Comparison of ENCODE assay signal across 11 cellular contexts in genomic region chr12:915090-915489, GRCh38. TPM values are rescaled to one million over a fixed set of nuclear protein-coding genes. Genes with fewer than 3 reads are reported as not detected.
DNase-seq lines count a peak whose midpoint lies in the region; ATAC-seq, FAIRE-seq and TF ChIP-seq lines count a peak whose summit lies in the region.
"Had no signal": no experiment of that assay in that cellular context is flagged by ENCODE, and none has a peak within 500 bp of the region (broad histone marks: within the 10 kb centered on the region; RNA-seq: fewer than 3 reads in every experiment).

No MANE protein-coding gene starts in this region.

- no peak overlapping the region for H3K4me3 Mint-ChIP-seq in activated T-cell treated with anti-CD3 and anti-CD28 coated beads, Interleukin-2, amount 50 U/mL, for 24 hours
- no peak overlapping the region for H3K4me3 Mint-ChIP-seq in activated T-cell treated with anti-CD3 and anti-CD28 coated beads, Interleukin-2, amount 50 U/mL, for 4 hours
- H3K4me3 Mint-ChIP-seq in astrocyte (ENCODE audit: unreplicated experiment): no peak overlapping the region
- H3K4me3 Mint-ChIP-seq in osteocyte (ENCODE audit: unreplicated experiment): no peak overlapping the region

- H3K9me3 ChIP-seq in MM.1S (replicated peaks; ENCODE audit: insufficient read depth, low read length): no peaks in the 10 kb centered on the region
- no peaks in the 10 kb centered on the region for H3K9me3 ChIP-seq in astrocyte (ENCODE audit: insufficient read depth, low read depth, low read length)
- H3K9me3 ChIP-seq: Peyer's patch had no signal

- H3K27me3 ChIP-seq in MM.1S (replicated peaks; ENCODE audit: insufficient read depth, low read length): no peaks in the 10 kb centered on the region
- H3K27me3 ChIP-seq in astrocyte (ENCODE audit: insufficient read depth, low read length): no peaks in the 10 kb centered on the region
- H3K27me3 ChIP-seq: Peyer's patch had no signal

- H3K4me3 ChIP-seq in MM.1S (ENCODE audit: low read length) (no peak overlapping the region), astrocyte (ENCODE audit: insufficient read depth, low read depth, low read length) (no peak overlapping the region)
- H3K4me3 ChIP-seq: Peyer's patch had no signal

- H3K9me3 Mint-ChIP-seq in activated T-cell treated with anti-CD3 and anti-CD28 coated beads, Interleukin-2, amount 50 U/mL, for 24 hours: no peaks in the 10 kb centered on the region
- no peaks in the 10 kb centered on the region for H3K9me3 Mint-ChIP-seq in activated T-cell treated with anti-CD3 and anti-CD28 coated beads, Interleukin-2, amount 50 U/mL, for 4 hours
- H3K9me3 Mint-ChIP-seq in astrocyte (ENCODE audit: unreplicated experiment): peaks cover 2% of the 10 kb centered on the region
- H3K9me3 Mint-ChIP-seq in osteocyte (ENCODE audit: unreplicated experiment): no peaks in the 10 kb centered on the region

- H3K27ac ChIP-seq in MM.1S (ENCODE audit: low read length) (no peak overlapping the region), astrocyte (ENCODE audit: low read depth, low read length) (peak overlapping the region; percentile 82)

- H3K79me2 ChIP-seq in MM.1S (ENCODE audit: low read length) (no peaks in the 10 kb centered on the region), astrocyte (ENCODE audit: insufficient read depth, low read length) (peaks cover 2% of the 10 kb centered on the region)

- peaks cover 25% of the 10 kb centered on the region for H3K4me1 Mint-ChIP-seq in activated T-cell treated with anti-CD3 and anti-CD28 coated beads, Interleukin-2, amount 50 U/mL, for 24 hours (ENCODE audit: low read depth)
- peaks cover 18% of the 10 kb centered on the region for H3K4me1 Mint-ChIP-seq in activated T-cell treated with anti-CD3 and anti-CD28 coated beads, Interleukin-2, amount 50 U/mL, for 4 hours (ENCODE audit: low read depth)
- H3K4me1 Mint-ChIP-seq in astrocyte (ENCODE audit: low read depth, unreplicated experiment) (peaks cover 18% of the 10 kb centered on the region), osteocyte (ENCODE audit: unreplicated experiment) (peaks cover 2% of the 10 kb centered on the region)

- H3K4me1 ChIP-seq in MM.1S (ENCODE audit: low read length) (no peaks in the 10 kb centered on the region), astrocyte (ENCODE audit: insufficient read depth, low read length) (peaks cover 20% of the 10 kb centered on the region)
- H3K4me1 ChIP-seq: Peyer's patch had no signal

- H3K36me3 Mint-ChIP-seq in activated T-cell treated with anti-CD3 and anti-CD28 coated beads, Interleukin-2, amount 50 U/mL, for 24 hours (ENCODE audit: low read depth): peaks cover 88% of the 10 kb centered on the region
- peaks cover 17% of the 10 kb centered on the region for H3K36me3 Mint-ChIP-seq in activated T-cell treated with anti-CD3 and anti-CD28 coated beads, Interleukin-2, amount 50 U/mL, for 4 hours (ENCODE audit: insufficient read depth)
- H3K36me3 Mint-ChIP-seq in astrocyte (ENCODE audit: low read depth, unreplicated experiment) (peaks cover 25% of the 10 kb centered on the region), osteocyte (ENCODE audit: unreplicated experiment) (peaks cover 50% of the 10 kb centered on the region)

- no peak for FAIRE-seq in astrocyte (lab: Jason Lieb, UNC)
- FAIRE-seq: islet of Langerhans had no signal

- H3F3A ChIP-seq in MM.1S (ENCODE audit: insufficient read depth, low read length): no peaks in the 10 kb centered on the region

- TF ChIP-seq CTCF in MM.1S (IDR thresholded peaks at IDR 0.05; ENCODE audit: low read length): no peak
- no peak for TF ChIP-seq CTCF in astrocyte (IDR thresholded peaks at IDR 0.05; ENCODE audit: insufficient read depth, low read depth, low read length)
- no peak for TF ChIP-seq CTCF in osteocyte (IDR thresholded peaks at IDR 0.05)

- peaks cover 8% of the 10 kb centered on the region; the same call in 1 of the 2 replicates for H3K36me3 ChIP-seq in MM.1S (replicated peaks; ENCODE audit: insufficient read depth, low read length)
- peaks cover 27% of the 10 kb centered on the region for H3K36me3 ChIP-seq in astrocyte (ENCODE audit: insufficient read depth, low read length)

- ATAC-seq in activated T-cell treated with anti-CD3 and anti-CD28 coated beads, Interleukin-2, amount 50 U/mL, for 4 hours: no peak
- ATAC-seq in GM19023 (IDR thresholded peaks at IDR 0.05; ENCODE audit: unreplicated experiment): no peak

- H3K9ac ChIP-seq in MM.1S (ENCODE audit: low read length) (no peak overlapping the region), astrocyte (ENCODE audit: low read length) (peak overlapping the region; percentile 74)

- H2AFZ ChIP-seq in MM.1S (ENCODE audit: low read length) (no peak overlapping the region), astrocyte (ENCODE audit: low read depth, low read length) (no peak overlapping the region)

- H3K27ac Mint-ChIP-seq in activated T-cell treated with anti-CD3 and anti-CD28 coated beads, Interleukin-2, amount 50 U/mL, for 24 hours: peak overlapping the region; percentile 92
- H3K27ac Mint-ChIP-seq in astrocyte (ENCODE audit: unreplicated experiment) (peak overlapping the region; percentile 94), osteocyte (ENCODE audit: unreplicated experiment) (peak overlapping the region; percentile 38)

- H4K20me1 ChIP-seq in MM.1S (ENCODE audit: insufficient read depth, low read length) (no peaks in the 10 kb centered on the region), astrocyte (ENCODE audit: insufficient read depth, low read length) (peaks cover 6% of the 10 kb centered on the region)

- no peak for DNase-seq in activated T-cell treated with anti-CD3 and anti-CD28 coated beads, Interleukin-2, amount 50 U/mL, for 24 hours
- DNase-seq in activated T-cell treated with anti-CD3 and anti-CD28 coated beads, Interleukin-2, amount 50 U/mL, for 4 hours: no peak
- peak; percentile 40 for DNase-seq in MM.1S
- DNase-seq in astrocyte (ENCODE audit: low read depth): no peak
- no peak for DNase-seq in osteocyte (ENCODE audit: extremely low spot score, unreplicated experiment)
- DNase-seq in NCI-H128 (lab: John Stamatoyannopoulos, UW; ENCODE audit: unreplicated experiment): no peak
- no peak for DNase-seq in SKM-1 (lab: John Stamatoyannopoulos, UW; ENCODE audit: unreplicated experiment)
- DNase-seq: DMS79 treated with DMSO at 0.1 percent for 48 hours, Peyer's patch had no signal

- no peaks in the 10 kb centered on the region for H3K9me2 ChIP-seq in MM.1S (replicated peaks; ENCODE audit: insufficient read depth, low read length)

- H3K4me2 ChIP-seq in MM.1S (ENCODE audit: low read depth, low read length): no peak overlapping the region
- no peak overlapping the region for H3K4me2 ChIP-seq in astrocyte (ENCODE audit: low read length)

- H3K27me3 Mint-ChIP-seq in activated T-cell treated with anti-CD3 and anti-CD28 coated beads, Interleukin-2, amount 50 U/mL, for 24 hours: no peaks in the 10 kb centered on the region
- H3K27me3 Mint-ChIP-seq in activated T-cell treated with anti-CD3 and anti-CD28 coated beads, Interleukin-2, amount 50 U/mL, for 4 hours (ENCODE audit: low read depth): no peaks in the 10 kb centered on the region
- H3K27me3 Mint-ChIP-seq in astrocyte (ENCODE audit: low read depth, unreplicated experiment) (no peaks in the 10 kb centered on the region), osteocyte (ENCODE audit: unreplicated experiment) (no peaks in the 10 kb centered on the region)

RNA-seq across cellular contexts. Expression of gene RAD52, which starts 34.4 kb away (rescaled TPM):
- total RNA-seq in activated T-cell treated with anti-CD3 and anti-CD28 coated beads, Interleukin-2, amount 50 U/mL, for 4 hours: 10 to 100 TPM in 2 of 3 donors, 1 to 10 TPM in 1; 8.0 to 12.1 (median 11.1) TPM
- total RNA-seq in astrocyte: 11.7 and 12.4 TPM in 2 replicates
- 15.4 and 17.8 TPM in 2 replicates for total RNA-seq in osteocyte

Comparison
In these comparisons a context has a peak if more than half of its experiments do, and no peak if none do; other contexts are left out.
1. H3K27ac Mint-ChIP-seq: peak in every context shown above with its lines; median percentile 94 in astrocyte; 92 in activated T-cell treated with anti-CD3 and anti-CD28 coated beads, Interleukin-2, amount 50 U/mL, for 24 hours; 38 in osteocyte.